9 cellular contexts compared by ENCODE assay signal in the genomic region with DNA sequence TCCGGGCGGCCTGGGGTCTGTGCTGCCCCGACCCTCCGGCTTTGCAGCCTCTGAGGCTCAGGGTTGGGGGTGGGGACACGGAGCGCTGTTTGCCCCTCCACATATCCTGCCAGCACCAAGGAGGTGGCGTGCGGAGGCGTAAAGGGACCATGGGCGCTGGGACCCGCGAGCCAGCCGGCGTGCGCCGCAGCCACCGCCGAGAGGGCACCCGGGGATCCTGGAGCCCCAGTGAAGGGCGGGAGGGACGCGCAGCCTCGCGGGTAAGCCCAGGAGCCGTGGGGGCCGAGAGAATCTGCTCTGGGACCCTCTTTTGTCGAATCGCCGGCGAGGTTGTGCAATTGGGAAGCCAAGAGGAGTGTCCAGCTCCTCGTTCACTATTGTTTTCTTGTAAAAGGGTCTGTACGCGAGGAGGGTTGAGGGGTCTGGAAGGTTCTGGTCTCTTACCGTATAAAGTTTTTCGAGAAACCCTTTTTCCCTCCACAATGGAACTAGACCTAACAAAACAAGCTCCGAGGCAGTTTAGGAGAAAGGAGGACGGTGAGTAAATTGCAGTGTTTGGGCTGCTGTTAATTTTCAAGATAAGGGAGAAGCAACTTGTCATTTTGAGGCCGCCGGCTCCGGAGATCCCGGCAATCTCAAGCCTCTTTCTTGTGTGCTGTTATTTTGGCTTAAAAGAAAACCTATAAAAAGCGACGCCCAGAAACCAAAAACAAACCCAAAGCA. TPM values are rescaled to one million over a fixed set of nuclear protein-coding genes. Genes with fewer than 3 reads are reported as not detected.
DNase-seq lines count a peak whose midpoint lies in the region; ATAC-seq and TF ChIP-seq lines count a peak whose summit lies in the region.
"Had no signal": no experiment of that assay in that cellular context is flagged by ENCODE, and none has a peak within 500 bp of the region (broad histone marks: within the 10 kb centered on the region; RNA-seq: fewer than 3 reads in every experiment).

No MANE protein-coding gene starts in this region.

- H3K27me3 Mint-ChIP-seq in WTC11 (ENCODE audit: low read depth) = peaks cover 44% of the 10 kb centered on the region
- peaks cover 49 to 59% (median 57%) of the 10 kb centered on the region in 3 donors for H3K27me3 Mint-ChIP-seq in naive B cell

- H3K4me3 ChIP-seq in AG09309 (ENCODE audit: control insufficient read depth, low read depth, low read length) (peak overlapping the region; percentile 61), fibroblast of pulmonary artery (replicated peaks; ENCODE audit: low read depth, low read length) (peak overlapping the region; percentile 74)
- H3K4me3 ChIP-seq: K562 had no signal

- CTCF ChIA-PET in WTC11 (lab: Charles Lee) = interaction anchor here (1.0 to 1.5 kb wide), 3 partner anchors 76 to 131 kb away, joined by 3 to 6 read pairs (median 5); no protein-coding TSS in a partner anchor

- H3K36me3 Mint-ChIP-seq in WTC11 (no peaks in the 10 kb centered on the region), naive B cell (no peaks in the 10 kb centered on the region)

- H3K4me3 Mint-ChIP-seq in WTC11 = peak overlapping the region; percentile 75
- peak overlapping the region; percentile 56 to 89 (median 81) for H3K4me3 Mint-ChIP-seq in naive B cell

- H3K27ac Mint-ChIP-seq in WTC11 (no peak overlapping the region), naive B cell (peak overlapping the region in 1 of 6 donors; percentile 15)

- DNase-seq in AG09309 (ENCODE audit: low read depth) = no peak
- DNase-seq in WTC11 (ENCODE audit: low spot score) = peak; percentile 61
- peak; percentile 39 for DNase-seq in fibroblast of pulmonary artery (ENCODE audit: low read depth)
- peak; percentile 2 for DNase-seq in naive B cell
- no peak for DNase-seq in NCI-H226
- no peak for DNase-seq in NCI-H2196 treated with DMSO at 0.1 percent for 48 hours (lab: John Stamatoyannopoulos, UW; ENCODE audit: unreplicated experiment)

- TF ChIP-seq CTCF in AG09309 (IDR thresholded peaks at IDR 0.05; ENCODE audit: control insufficient read depth, insufficient read depth, low read depth, low read length, missing control alignments) (no peak), WTC11 (IDR thresholded peaks at IDR 0.05) (no peak), fibroblast of pulmonary artery (IDR thresholded peaks at IDR 0.05; ENCODE audit: low read length, missing control alignments) (no peak)

- POLR2A ChIA-PET in WTC11 (lab: Charles Lee) = no interaction called here

- no peaks in the 10 kb centered on the region for H3K9me3 Mint-ChIP-seq in WTC11
- peaks cover 0 to 4% (median 0%) of the 10 kb centered on the region in 7 donors for H3K9me3 Mint-ChIP-seq in naive B cell

- peak; percentile 30 for ATAC-seq in GM18505 (IDR thresholded peaks at IDR 0.05; ENCODE audit: unreplicated experiment)
- peak; percentile 30 for ATAC-seq in HG03159 (IDR thresholded peaks at IDR 0.05; ENCODE audit: unreplicated experiment)
- peak; percentile 49 for ATAC-seq in WTC11
- peak; percentile 57 to 58 for ATAC-seq in naive B cell (ENCODE audit: low read depth in 2 of 2)

- H3K4me1 Mint-ChIP-seq in WTC11 (peaks cover 27% of the 10 kb centered on the region), naive B cell (peaks cover 5 to 22% (median 17%) of the 10 kb centered on the region in 3 donors)

- TF ChIP-seq POLR2A in GM18505 (IDR thresholded peaks at IDR 0.05; ENCODE audit: borderline replicate concordance, extremely low read depth, insufficient read depth, insufficient read length) = peak; percentile 8

TF ChIP-seq in WTC11, 78 proteins besides CTCF, POLR2A, EP300 and RAD21:
- 0 out of 2 replicates have a peak, but pooled peaks have one; percentile 33 for TF ChIP-seq FOXP4 (CRISPR knock-in tag; IDR thresholded peaks at IDR 0.05)
- 0 out of 2 replicates have a peak, but pooled peaks have one; percentile 40 for TF ChIP-seq NFE2L1 (CRISPR knock-in tag; IDR thresholded peaks at IDR 0.05)
- TF ChIP-seq FOXP1 (CRISPR knock-in tag; IDR thresholded peaks at IDR 0.05; ENCODE audit: borderline replicate concordance) = peak; percentile 79
- TF ChIP-seq E2F4 (CRISPR knock-in tag; IDR thresholded peaks at IDR 0.05; ENCODE audit: borderline replicate concordance, low read depth) = 0 out of 2 replicates have a peak, but pooled peaks have one; percentile 28
- 0 out of 2 replicates have a peak, but pooled peaks have one; percentile 39 for TF ChIP-seq FOXK1 (CRISPR knock-in tag; IDR thresholded peaks at IDR 0.05)
- TF ChIP-seq USF1 (CRISPR knock-in tag; IDR thresholded peaks at IDR 0.05) = no peak
- TF ChIP-seq ZNF232 (CRISPR knock-in tag; IDR thresholded peaks at IDR 0.05) = 0 out of 2 replicates have a peak, but pooled peaks have one; percentile 10
- TF ChIP-seq MYBL2 (CRISPR knock-in tag; IDR thresholded peaks at IDR 0.05) = 0 out of 2 replicates have a peak, but pooled peaks have one; percentile 78
- no peak for TF ChIP-seq TCF7 (CRISPR knock-in tag; IDR thresholded peaks at IDR 0.05; ENCODE audit: low read depth)
- TF ChIP-seq ATF1 (CRISPR knock-in tag; IDR thresholded peaks at IDR 0.05) = no peak
TF ChIP-seq in WTC11: peak in this region for 7.

RNA-seq across cellular contexts. Expression of gene ST3GAL6, which starts 29.9 kb away (rescaled TPM):
- 8.1 to 8.7 TPM (median 8.3 TPM) in 3 replicates for total RNA-seq in WTC11 (2021)
- 1 to 10 TPM in 1 of 6 donors, under 1 TPM in 3, not detected in 2; 0.18 to 1.2 (median 0.31) TPM for polyA plus RNA-seq in naive B cell (ENCODE audit: low read depth in 6 of 6)
- total RNA-seq: K562 had no signal

Comparison
In these comparisons a context has a peak if more than half of its experiments do, and no peak if none do; other contexts are left out.
1. DNase-seq: peak in WTC11 (single experiment), fibroblast of pulmonary artery (single experiment) and naive B cell (single experiment); none in AG09309 (single experiment), NCI-H226 (single experiment) and NCI-H2196 treated with DMSO at 0.1 percent for 48 hours (single experiment).
2. Peak in every context shown above with its lines, with median percentiles within 50 percentile points of each other: ATAC-seq.